ENCODE assay signal across 20 cellular contexts in genomic region chr20:46025376-46025783, GRCh38. TPM values are rescaled to one million over a fixed set of nuclear protein-coding genes. Genes with fewer than 3 reads are reported as not detected.
DNase-seq lines count a peak whose midpoint lies in the region; ATAC-seq and TF ChIP-seq lines count a peak whose summit lies in the region.
"Had no signal": no experiment of that assay in that cellular context is flagged by ENCODE, and none has a peak within 500 bp of the region (broad histone marks: within the 10 kb centered on the region; RNA-seq: fewer than 3 reads in every experiment).

No MANE protein-coding gene starts in this region.

- peak; percentile 8 for DNase-seq in NCI-H748 (lab: John Stamatoyannopoulos, UW; ENCODE audit: unreplicated experiment)
- DNase-seq in NCI-H748 treated with DMSO at 0.1 percent for 48 hours (lab: John Stamatoyannopoulos, UW) = no peak
- peak; percentile 42 for DNase-seq in NCI-H1417 treated with DMSO at 0.1 percent for 48 hours (lab: John Stamatoyannopoulos, UW)
- peak; percentile 57 for DNase-seq in osteoblast (ENCODE audit: insufficient read length, low spot score, missing footprints)
- no peak for DNase-seq in naive thymus-derived CD4-positive, alpha-beta T cell
- DNase-seq: CD8-positive, alpha-beta memory T cell; DND-41; HCEC 1CT; NCI-H1436 treated with DMSO at 0.1 percent for 48 hours; NCI-H2081; NCI-H226; NCI-H526; SJCRH30; SW 1271; T-helper 2 cell had no signal

- H3K27me3 Mint-ChIP-seq in brain = peaks cover 47% of the 10 kb centered on the region
- peaks cover 54 to 72% (median 65%) of the 10 kb centered on the region in 5 donors for H3K27me3 Mint-ChIP-seq in naive thymus-derived CD4-positive, alpha-beta T cell

- H2AFZ ChIP-seq in osteoblast (ENCODE audit: low read length) = no peak overlapping the region
- H2AFZ ChIP-seq: GM23338 had no signal

- TF ChIP-seq CTCF in brain (conservative IDR thresholded peaks at IDR 0.05) (no peak), osteoblast (IDR thresholded peaks at IDR 0.05; ENCODE audit: extremely low read depth, low read depth, low read length) (no peak)

- H3K36me3 ChIP-seq in osteoblast (ENCODE audit: insufficient read depth, low read length) = no peaks in the 10 kb centered on the region
- H3K36me3 ChIP-seq in naive thymus-derived CD4-positive, alpha-beta T cell (ENCODE audit: control insufficient read depth in 2 of 3, insufficient read depth in 3 of 3, low read length in 3 of 3) = no peaks in the 10 kb centered on the region
- H3K36me3 ChIP-seq: SJCRH30 had no signal

- peak overlapping the region; percentile 56 to 96 (median 77) for H3K4me3 Mint-ChIP-seq in brain
- no peak overlapping the region for H3K4me3 Mint-ChIP-seq in naive thymus-derived CD4-positive, alpha-beta T cell
- H3K4me3 Mint-ChIP-seq: CD8-positive, alpha-beta memory T cell; GM23338 had no signal

- POLR2A ChIA-PET in naive thymus-derived CD4-positive, alpha-beta T cell (lab: Charles Lee) = no interaction called here

- H3K79me2 ChIP-seq in osteoblast (ENCODE audit: insufficient read depth, low read length) = no peaks in the 10 kb centered on the region

- peak overlapping the region; percentile 52 to 98 (median 91) for H3K27ac Mint-ChIP-seq in brain
- H3K27ac Mint-ChIP-seq in naive thymus-derived CD4-positive, alpha-beta T cell = no peak overlapping the region
- H3K27ac Mint-ChIP-seq: CD8-positive, alpha-beta memory T cell; GM23338 had no signal

- ATAC-seq in GM18519 (IDR thresholded peaks at IDR 0.05; ENCODE audit: low FRiP score, unreplicated experiment) (no peak), GM19463 (IDR thresholded peaks at IDR 0.05; ENCODE audit: unreplicated experiment) (no peak)
- no peak for ATAC-seq in naive thymus-derived CD4-positive, alpha-beta T cell
- ATAC-seq: GM23338, Panc1 had no signal

- no peaks in the 10 kb centered on the region for H3K36me3 Mint-ChIP-seq in brain
- peaks cover 0 to 3% (median 0%) of the 10 kb centered on the region in 5 donors for H3K36me3 Mint-ChIP-seq in naive thymus-derived CD4-positive, alpha-beta T cell

- peaks cover 43% of the 10 kb centered on the region for H3K27me3 ChIP-seq in osteoblast (ENCODE audit: insufficient read depth, low read length)
- peaks cover 8 to 21% of the 10 kb centered on the region in 2 donors for H3K27me3 ChIP-seq in naive thymus-derived CD4-positive, alpha-beta T cell (ENCODE audit: control insufficient read depth in 2 of 2, insufficient read depth in 2 of 2, low read length in 2 of 2)
- H3K27me3 ChIP-seq: SJCRH30 had no signal

- peaks cover 4% of the 10 kb centered on the region for H4K20me1 ChIP-seq in osteoblast (ENCODE audit: insufficient read depth, low read length)

- peaks cover 6% of the 10 kb centered on the region for H3K4me1 ChIP-seq in osteoblast (ENCODE audit: insufficient read depth, low read length)
- peaks cover 0 to 6% of the 10 kb centered on the region in 2 donors for H3K4me1 ChIP-seq in naive thymus-derived CD4-positive, alpha-beta T cell (ENCODE audit: control insufficient read depth in 2 of 2, insufficient read depth in 2 of 2, low read length in 2 of 2)
- H3K4me1 ChIP-seq: SJCRH30 had no signal

- peaks cover 72% of the 10 kb centered on the region for H3K4me1 Mint-ChIP-seq in brain
- H3K4me1 Mint-ChIP-seq in naive thymus-derived CD4-positive, alpha-beta T cell = peaks cover 12 to 25% (median 17%) of the 10 kb centered on the region in 7 donors

- no peak overlapping the region for H3K4me2 ChIP-seq in osteoblast (ENCODE audit: insufficient read depth, low read length)
- H3K4me2 ChIP-seq: GM23338 had no signal

- no peaks in the 10 kb centered on the region for H3K9me3 ChIP-seq in osteoblast (ENCODE audit: low read depth, low read length)
- no peaks in the 10 kb centered on the region for H3K9me3 ChIP-seq in naive thymus-derived CD4-positive, alpha-beta T cell (ENCODE audit: control insufficient read depth in 2 of 3, low read length in 3 of 3)
- H3K9me3 ChIP-seq: SJCRH30 had no signal

- CTCF ChIA-PET in naive thymus-derived CD4-positive, alpha-beta T cell (lab: Charles Lee) = interaction anchor here (1.1 kb wide), 1 partner anchor 12 kb away, joined by 5 read pairs; no protein-coding TSS in a partner anchor

- intact Hi-C loops in naive thymus-derived CD4-positive, alpha-beta T cell (cut with micrococcal nuclease) = no loop called here

- peaks cover 0 to 3% (median 0%) of the 10 kb centered on the region in 5 experiments for H3K9me3 Mint-ChIP-seq in brain
- no peaks in the 10 kb centered on the region for H3K9me3 Mint-ChIP-seq in naive thymus-derived CD4-positive, alpha-beta T cell
- H3K9me3 Mint-ChIP-seq: GM23338 had no signal

- H3K4me3 ChIP-seq in osteoblast (ENCODE audit: insufficient read depth, low read length) = no peak overlapping the region
- no peak overlapping the region for H3K4me3 ChIP-seq in naive thymus-derived CD4-positive, alpha-beta T cell (ENCODE audit: low read length)
- H3K4me3 ChIP-seq: GM23338, SJCRH30 had no signal

- H3K27ac ChIP-seq in osteoblast (ENCODE audit: low read depth, low read length) = no peak overlapping the region
- H3K27ac ChIP-seq in naive thymus-derived CD4-positive, alpha-beta T cell (ENCODE audit: low read depth, low read length) = no peak overlapping the region
- H3K27ac ChIP-seq: SJCRH30 had no signal

RNA-seq across cellular contexts. Expression of gene SLC12A5, which starts 3.6 kb away (rescaled TPM):
- 66.5 TPM for polyA plus RNA-seq in brain (ENCODE audit: insufficient read depth, low read depth, low replicate concordance)
- under 0.01 TPM in 2 replicates for total RNA-seq in osteoblast
- not detected for total RNA-seq in naive thymus-derived CD4-positive, alpha-beta T cell
- polyA plus RNA-seq in naive thymus-derived CD4-positive, alpha-beta T cell = not detected
- total RNA-seq: CD8-positive, alpha-beta memory T cell had no signal
- polyA plus RNA-seq: CD8-positive, alpha-beta memory T cell had no signal

RNA-seq across cellular contexts. Expression of gene MMP9, which starts 16.7 kb away (rescaled TPM):
- polyA plus RNA-seq in brain (ENCODE audit: insufficient read depth, low read depth, low replicate concordance) = 1.8 TPM
- total RNA-seq in osteoblast = 0.29 and 2.5 TPM in 2 replicates
- total RNA-seq in naive thymus-derived CD4-positive, alpha-beta T cell = 10 to 100 TPM in 2 of 5 experiments, 1 to 10 TPM in 1, under 1 TPM in 2; 0.19 to 13.0 (median 1.9) TPM
- not detected for polyA plus RNA-seq in naive thymus-derived CD4-positive, alpha-beta T cell
- polyA plus RNA-seq: CD8-positive, alpha-beta memory T cell had no signal

RNA-seq across cellular contexts. Expression of gene ZNF335, which starts 53.4 kb away (rescaled TPM):
- polyA plus RNA-seq in brain (ENCODE audit: insufficient read depth, low read depth, low replicate concordance) = 12.5 TPM
- total RNA-seq in osteoblast = 18.3 and 20.3 TPM in 2 replicates
- 10 to 100 TPM; 39.9 to 95.2 (median 53.8) TPM for total RNA-seq in naive thymus-derived CD4-positive, alpha-beta T cell
- polyA plus RNA-seq in naive thymus-derived CD4-positive, alpha-beta T cell = 10 to 100 TPM in 1 of 2 donors, 1 to 10 TPM in 1; 7.1 to 14.6 TPM

Comparison
In these comparisons a context has a peak if more than half of its experiments do, and no peak if none do; other contexts are left out.
1. DNase-seq: peak in NCI-H748 (single experiment), NCI-H1417 treated with DMSO at 0.1 percent for 48 hours (single experiment) and osteoblast (single experiment); none in NCI-H748 treated with DMSO at 0.1 percent for 48 hours (single experiment) and naive thymus-derived CD4-positive, alpha-beta T cell (0 of 9).
2. H3K27ac Mint-ChIP-seq: peak in brain (5 of 5); none in naive thymus-derived CD4-positive, alpha-beta T cell (0 of 9).
3. H3K4me3 Mint-ChIP-seq: peak in brain (5 of 5); none in naive thymus-derived CD4-positive, alpha-beta T cell (0 of 10).